19 cellular contexts compared by ENCODE assay signal in the genomic region with DNA sequence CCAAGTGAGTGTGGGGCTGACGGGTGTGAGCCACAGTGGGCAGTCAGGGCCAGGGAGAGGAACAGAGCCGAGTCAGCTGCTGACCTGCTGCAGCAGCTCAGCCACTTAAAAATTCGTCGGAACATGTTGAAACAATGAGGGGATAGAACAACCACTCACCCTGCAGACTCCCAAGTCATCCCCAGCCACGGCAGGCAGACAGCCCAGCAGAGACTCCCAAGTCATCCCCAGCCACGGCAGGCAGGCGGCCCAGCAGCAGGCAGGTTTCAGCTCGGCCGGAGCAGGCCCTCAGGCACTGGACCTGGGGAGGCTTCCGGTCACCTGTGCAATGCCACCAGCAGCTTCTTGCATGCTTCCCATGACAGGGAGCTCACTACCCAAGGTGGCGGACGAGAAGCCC.
DNase-seq lines count a peak whose midpoint lies in the region; ATAC-seq and TF ChIP-seq lines count a peak whose summit lies in the region.
"Had no signal": no experiment of that assay in that cellular context is flagged by ENCODE, and none has a peak within 500 bp of the region (broad histone marks: within the 10 kb centered on the region; RNA-seq: fewer than 3 reads in every experiment).

No MANE protein-coding gene starts in this region.

- no peaks in the 10 kb centered on the region for H3K9me3 Mint-ChIP-seq in neural crest cell
- H3K9me3 Mint-ChIP-seq: CD4-positive, CD25-positive, alpha-beta regulatory T cell; naive B cell had no signal

- peak; percentile 12 for ATAC-seq in esophagus mucosa
- ATAC-seq: heart left ventricle had no signal

- no peaks in the 10 kb centered on the region for H3K36me3 Mint-ChIP-seq in neural crest cell (ENCODE audit: low read depth)
- H3K36me3 Mint-ChIP-seq: CD4-positive, CD25-positive, alpha-beta regulatory T cell; naive B cell had no signal

- peak overlapping the region; percentile 27 for H3K27ac Mint-ChIP-seq in neural crest cell (ENCODE audit: unreplicated experiment)
- H3K27ac Mint-ChIP-seq: CD4-positive, CD25-positive, alpha-beta regulatory T cell had no signal

- no peaks in the 10 kb centered on the region for H3K27me3 Mint-ChIP-seq in neural crest cell (ENCODE audit: low read depth)
- H3K27me3 Mint-ChIP-seq: CD4-positive, CD25-positive, alpha-beta regulatory T cell; naive B cell had no signal

- H3K4me3 Mint-ChIP-seq in neural crest cell: no peak overlapping the region
- H3K4me3 Mint-ChIP-seq: CD4-positive, CD25-positive, alpha-beta regulatory T cell; naive B cell had no signal

- peaks cover 59% of the 10 kb centered on the region for H3K4me1 Mint-ChIP-seq in neural crest cell

- peak; percentile 31 for DNase-seq in AG08395 (ENCODE audit: low spot score)
- peak; percentile 8 for DNase-seq in NCI-H774 (lab: John Stamatoyannopoulos, UW)
- DNase-seq in neural crest cell (ENCODE audit: low read depth, low spot score): no peak
- DNase-seq in SKM-1 treated with dmso at 0.1 percent for 144 hours (lab: John Stamatoyannopoulos, UW; ENCODE audit: unreplicated experiment): no peak
- DNase-seq in NCI-H748 (lab: John Stamatoyannopoulos, UW; ENCODE audit: unreplicated experiment): no peak
- no peak for DNase-seq in NCI-H128 (lab: John Stamatoyannopoulos, UW; ENCODE audit: unreplicated experiment)
- no peak for DNase-seq in DMS153 treated with DMSO at 0.1 percent for 48 hours (lab: John Stamatoyannopoulos, UW; ENCODE audit: unreplicated experiment)
- DNase-seq: activated CD4-positive, alpha-beta T cell treated with anti-CD3 and anti-CD28 coated beads, Interleukin-2, amount 50 U/mL, for 1 hour; activated CD8-positive, alpha-beta memory T cell treated with anti-CD3 and anti-CD28 coated beads, Interleukin-2, amount 50 U/mL, for 48 hours; activated effector memory CD4-positive, alpha-beta T cell treated with anti-CD3 and anti-CD28 coated beads, Interleukin-2, amount 50 U/mL, for 16 hours; caudate nucleus; CD4-positive, CD25-positive, alpha-beta regulatory T cell; heart left ventricle; naive B cell; NCI-H1930; NCI-H446; stimulated activated CD4-positive, alpha-beta T cell treated with anti-CD3 and anti-CD28 coated beads, Interleukin-2, amount 100 ng/mL, for 48 hours; uterus had no signal

- no peak for TF ChIP-seq CTCF in neural crest cell (conservative IDR thresholded peaks at IDR 0.05)

Comparison
In these comparisons a context has a peak if more than half of its experiments do, and no peak if none do; other contexts are left out.
1. DNase-seq: peak in AG08395 (single experiment) and NCI-H774 (single experiment); none in neural crest cell (single experiment), SKM-1 treated with dmso at 0.1 percent for 144 hours (single experiment), NCI-H748 (single experiment), NCI-H128 (single experiment) and DMS153 treated with DMSO at 0.1 percent for 48 hours (single experiment).